ENCODE assay signal across 11 cellular contexts in genomic region chr15:45448066-45448510, GRCh38.
DNase-seq lines count a peak whose midpoint lies in the region; ATAC-seq and TF ChIP-seq lines count a peak whose summit lies in the region.
"Had no signal": no experiment of that assay in that cellular context is flagged by ENCODE, and none has a peak within 500 bp of the region (broad histone marks: within the 10 kb centered on the region; RNA-seq: fewer than 3 reads in every experiment).

No MANE protein-coding gene starts in this region.

- intact Hi-C loops in CD4-positive, alpha-beta T cell (cut with DNase I, micrococcal nuclease) = no loop called here

- no peaks in the 10 kb centered on the region for H3K9me3 ChIP-seq in CD4-positive, alpha-beta T cell (ENCODE audit: control insufficient read depth, low read length)
- H3K9me3 ChIP-seq: gastrocnemius medialis had no signal

- H3K9me3 Mint-ChIP-seq in CD4-positive, alpha-beta T cell = peaks cover 2% of the 10 kb centered on the region
- H3K9me3 Mint-ChIP-seq: activated T-cell treated with anti-CD3 and anti-CD28 coated beads, Interleukin-2, amount 50 U/mL, for 72 hours had no signal

- CTCF ChIA-PET in CD4-positive, alpha-beta T cell (lab: Charles Lee) = interaction anchor here (1.3 kb wide), 1 partner anchor 17 kb away, joined by 3 read pairs; no protein-coding TSS in a partner anchor

- H3K27me3 Mint-ChIP-seq in CD4-positive, alpha-beta T cell = no peaks in the 10 kb centered on the region

- TF ChIP-seq CTCF in CD4-positive, alpha-beta T cell (IDR thresholded peaks at IDR 0.05) = no peak

- H3K27me3 ChIP-seq in CD4-positive, alpha-beta T cell (ENCODE audit: control insufficient read depth, insufficient read depth, low read length) = no peaks in the 10 kb centered on the region
- H3K27me3 ChIP-seq: gastrocnemius medialis had no signal

- no peaks in the 10 kb centered on the region for H3K36me3 Mint-ChIP-seq in CD4-positive, alpha-beta T cell (ENCODE audit: low read depth)

- H3K27ac Mint-ChIP-seq in CD4-positive, alpha-beta T cell = no peak overlapping the region
- H3K27ac Mint-ChIP-seq: activated T-cell treated with anti-CD3 and anti-CD28 coated beads, Interleukin-2, amount 50 U/mL, for 72 hours had no signal

- H3K4me3 Mint-ChIP-seq in CD4-positive, alpha-beta T cell = no peak overlapping the region
- H3K4me3 Mint-ChIP-seq: activated T-cell treated with anti-CD3 and anti-CD28 coated beads, Interleukin-2, amount 50 U/mL, for 72 hours had no signal

- POLR2A ChIA-PET in CD4-positive, alpha-beta T cell (lab: Charles Lee) = no interaction called here

- peak; percentile 32 for ATAC-seq in CD4-positive, alpha-beta T cell (ENCODE audit: poor library complexity)
- ATAC-seq in HG03432 (IDR thresholded peaks at IDR 0.05; ENCODE audit: unreplicated experiment) = peak; percentile 51
- no peak for ATAC-seq in GM19467 (IDR thresholded peaks at IDR 0.05; ENCODE audit: unreplicated experiment)
- ATAC-seq: gastrocnemius medialis had no signal

- DNase-seq in CD4-positive, alpha-beta T cell = no peak
- peak; percentile 50 for DNase-seq in astrocyte of the hippocampus (ENCODE audit: low read depth, low spot score)
- DNase-seq in myocyte (ENCODE audit: low read depth) = peak; percentile 75
- no peak for DNase-seq in GM19238 (ENCODE audit: insufficient read length, low spot score)
- no peak for DNase-seq in stimulated activated CD8-positive, alpha-beta memory T cell treated with anti-CD3 and anti-CD28 coated beads, Interleukin-4, amount 100 ng/mL, for 48 hours
- DNase-seq in activated CD4-positive, alpha-beta T cell treated with anti-CD3 and anti-CD28 coated beads for 48 hours = no peak
- DNase-seq: activated T-cell treated with anti-CD3 and anti-CD28 coated beads, Interleukin-2, amount 50 U/mL, for 72 hours; gastrocnemius medialis; NCI-H526 treated with DMSO at 0.1 percent for 48 hours had no signal

- H3K27ac ChIP-seq in CD4-positive, alpha-beta T cell (ENCODE audit: low read depth, low read length) = no peak overlapping the region
- H3K27ac ChIP-seq: gastrocnemius medialis had no signal

- no peaks in the 10 kb centered on the region for H3K4me1 Mint-ChIP-seq in CD4-positive, alpha-beta T cell (ENCODE audit: low read depth)

Comparison
In these comparisons a context has a peak if more than half of its experiments do, and no peak if none do; other contexts are left out.
1. DNase-seq: peak in astrocyte of the hippocampus (single experiment) and myocyte (single experiment); none in CD4-positive, alpha-beta T cell (0 of 10), GM19238 (single experiment), stimulated activated CD8-positive, alpha-beta memory T cell treated with anti-CD3 and anti-CD28 coated beads, Interleukin-4, amount 100 ng/mL, for 48 hours (single experiment) and activated CD4-positive, alpha-beta T cell treated with anti-CD3 and anti-CD28 coated beads for 48 hours (single experiment).